21 cellular contexts compared by ENCODE assay signal in the genomic region with DNA sequence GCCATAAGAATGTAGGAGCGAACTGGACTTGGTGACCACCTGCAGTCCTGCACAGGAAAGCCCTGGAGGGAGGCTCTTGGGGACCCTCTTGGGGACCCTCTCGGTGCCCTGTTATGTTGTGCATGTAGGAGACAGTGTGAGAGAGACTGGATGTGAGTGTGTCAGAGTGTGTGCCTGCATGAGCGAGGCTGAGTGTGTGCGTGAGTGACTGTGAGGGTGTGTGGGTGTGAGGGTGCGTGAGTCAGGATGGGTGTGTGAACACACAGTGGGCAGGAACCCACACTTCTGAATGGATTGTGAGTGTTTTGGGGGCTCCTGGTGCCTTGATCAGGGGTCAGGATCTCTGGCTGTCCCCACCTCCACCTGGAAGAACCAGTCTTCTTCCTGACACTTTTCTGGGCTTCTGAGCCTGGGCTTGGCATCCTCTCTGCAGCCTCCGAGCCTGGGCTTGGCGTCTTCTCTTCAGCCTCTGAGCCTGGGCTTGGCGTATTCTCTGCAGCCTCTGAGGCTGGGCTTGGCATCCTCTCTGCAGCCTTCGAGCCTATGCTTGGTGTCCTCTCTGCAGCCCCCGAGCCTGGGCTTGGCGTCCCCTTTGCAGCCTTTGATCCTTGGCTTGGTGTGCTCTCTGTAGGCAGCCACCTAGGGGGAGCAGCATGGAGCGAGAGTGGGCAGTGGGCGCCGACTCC. TPM values are rescaled to one million over a fixed set of nuclear protein-coding genes. Genes with fewer than 3 reads are reported as not detected.
DNase-seq lines count a peak whose midpoint lies in the region; ATAC-seq and TF ChIP-seq lines count a peak whose summit lies in the region.
"Had no signal": no experiment of that assay in that cellular context is flagged by ENCODE, and none has a peak within 500 bp of the region (broad histone marks: within the 10 kb centered on the region; RNA-seq: fewer than 3 reads in every experiment).

No MANE protein-coding gene starts in this region.

- intact Hi-C loops in activated CD4-positive, alpha-beta T cell treated with anti-CD3 and anti-CD28 coated beads for 36 hours (cut with DNase I, micrococcal nuclease) = no loop called here
- intact Hi-C loops in head of caudate nucleus (cut with DNase I) = no loop called here

- H3K36me3 Mint-ChIP-seq in activated CD4-positive, alpha-beta T cell treated with anti-CD3 and anti-CD28 coated beads for 36 hours (ENCODE audit: low read depth) = no peaks in the 10 kb centered on the region
- H3K36me3 Mint-ChIP-seq in activated CD4-positive, alpha-beta T cell treated with anti-CD3 and anti-CD28 coated beads, Interleukin-2, amount 10 ng/mL, durations not matched to agents 7 days and 5 days (ENCODE audit: low read depth) = no peaks in the 10 kb centered on the region
- H3K36me3 Mint-ChIP-seq in stimulated activated effector memory CD8-positive, alpha-beta T cell treated with anti-CD3 and anti-CD28 coated beads, Interleukin-12 subunit alpha, Interleukin-12 subunit beta, amount 100 ng/mL, for 72 hours = no peaks in the 10 kb centered on the region
- H3K36me3 Mint-ChIP-seq in type B pancreatic cell = no peaks in the 10 kb centered on the region

- H3K9me3 Mint-ChIP-seq in activated CD4-positive, alpha-beta T cell treated with anti-CD3 and anti-CD28 coated beads for 36 hours (ENCODE audit: low read depth) = no peaks in the 10 kb centered on the region
- no peaks in the 10 kb centered on the region for H3K9me3 Mint-ChIP-seq in activated CD4-positive, alpha-beta T cell treated with anti-CD3 and anti-CD28 coated beads, Interleukin-2, amount 10 ng/mL, durations not matched to agents 7 days and 5 days
- H3K9me3 Mint-ChIP-seq in stimulated activated effector memory CD8-positive, alpha-beta T cell treated with anti-CD3 and anti-CD28 coated beads, Interleukin-12 subunit alpha, Interleukin-12 subunit beta, amount 100 ng/mL, for 72 hours = no peaks in the 10 kb centered on the region
- no peaks in the 10 kb centered on the region for H3K9me3 Mint-ChIP-seq in type B pancreatic cell
- H3K9me3 Mint-ChIP-seq: activated B cell treated with CpG ODN at 0.5 μM for 24 hours; T-helper 1 cell treated with Interleukin-12 subunit alpha and Interleukin-12 subunit beta and Interleukin-4 antibody, amounts not matched to agents 30 μg/mL and 1 μg/mL, for 36 hours had no signal

- H3K4me1 Mint-ChIP-seq in activated CD4-positive, alpha-beta T cell treated with anti-CD3 and anti-CD28 coated beads for 36 hours = peaks cover 12% of the 10 kb centered on the region
- H3K4me1 Mint-ChIP-seq in activated CD4-positive, alpha-beta T cell treated with anti-CD3 and anti-CD28 coated beads, Interleukin-2, amount 10 ng/mL, durations not matched to agents 7 days and 5 days = peaks cover 15% of the 10 kb centered on the region
- H3K4me1 Mint-ChIP-seq in stimulated activated effector memory CD8-positive, alpha-beta T cell treated with anti-CD3 and anti-CD28 coated beads, Interleukin-12 subunit alpha, Interleukin-12 subunit beta, amount 100 ng/mL, for 72 hours = peaks cover 16% of the 10 kb centered on the region
- peaks cover 13% of the 10 kb centered on the region for H3K4me1 Mint-ChIP-seq in type B pancreatic cell (ENCODE audit: unreplicated experiment)

- CTCF ChIA-PET in activated CD4-positive, alpha-beta T cell treated with anti-CD3 and anti-CD28 coated beads for 36 hours (lab: Charles Lee) = interaction anchor here (0.6 kb wide), 1 partner anchor 872 kb away, joined by 3 read pairs; no protein-coding TSS in a partner anchor
- CTCF ChIA-PET in activated CD4-positive, alpha-beta T cell treated with anti-CD3 and anti-CD28 coated beads, Interleukin-2, amount 10 ng/mL, durations not matched to agents 7 days and 5 days (lab: Charles Lee) = interaction anchor here (0.7 kb wide), 1 partner anchor 11 kb away, joined by 3 read pairs; no protein-coding TSS in a partner anchor

- no peak for TF ChIP-seq CTCF in type B pancreatic cell (conservative IDR thresholded peaks at IDR 0.05)

- DNase-seq in activated CD4-positive, alpha-beta T cell treated with anti-CD3 and anti-CD28 coated beads for 36 hours = peak; percentile 18
- DNase-seq in activated CD4-positive, alpha-beta T cell treated with anti-CD3 and anti-CD28 coated beads, Interleukin-2, amount 10 ng/mL, durations not matched to agents 7 days and 5 days = no peak
- peak; percentile 33 for DNase-seq in NCI-H526 treated with DMSO at 0.1 percent for 48 hours (lab: John Stamatoyannopoulos, UW)
- DNase-seq in head of caudate nucleus = peak in 40 of 42 donors; percentile 34 to 86 (median 63)
- DNase-seq in stimulated activated effector memory CD8-positive, alpha-beta T cell treated with anti-CD3 and anti-CD28 coated beads, Interleukin-12 subunit alpha, Interleukin-12 subunit beta, amount 100 ng/mL, for 72 hours (ENCODE audit: low spot score in 2 of 2) = no peak
- no peak for DNase-seq in type B pancreatic cell (ENCODE audit: extremely low spot score, unreplicated experiment)
- no peak for DNase-seq in OCI-M2 (lab: John Stamatoyannopoulos, UW; ENCODE audit: unreplicated experiment)
- DNase-seq: 8988T; activated B cell treated with CpG ODN at 0.5 μM for 24 hours; activated CD8-positive, alpha-beta memory T cell treated with anti-CD3 and anti-CD28 coated beads, Interleukin-2, amount 50 U/mL, for 4 hours; activated naive CD4-positive, alpha-beta T cell treated with Interleukin-2 at 50 U/mL for 16 hours; dermis blood vessel endothelial cell; DMS153; H7; Karpas-422; NCI-H1417; SHP77; spleen; transverse colon had no signal

- H3K4me3 Mint-ChIP-seq in activated CD4-positive, alpha-beta T cell treated with anti-CD3 and anti-CD28 coated beads for 36 hours = no peak overlapping the region
- H3K4me3 Mint-ChIP-seq in activated CD4-positive, alpha-beta T cell treated with anti-CD3 and anti-CD28 coated beads, Interleukin-2, amount 10 ng/mL, durations not matched to agents 7 days and 5 days = no peak overlapping the region
- no peak overlapping the region for H3K4me3 Mint-ChIP-seq in stimulated activated effector memory CD8-positive, alpha-beta T cell treated with anti-CD3 and anti-CD28 coated beads, Interleukin-12 subunit alpha, Interleukin-12 subunit beta, amount 100 ng/mL, for 72 hours
- no peak overlapping the region for H3K4me3 Mint-ChIP-seq in type B pancreatic cell
- H3K4me3 Mint-ChIP-seq: activated B cell treated with CpG ODN at 0.5 μM for 24 hours; T-helper 1 cell treated with Interleukin-12 subunit alpha and Interleukin-12 subunit beta and Interleukin-4 antibody, amounts not matched to agents 30 μg/mL and 1 μg/mL, for 36 hours had no signal

- no peak overlapping the region for H3K27ac Mint-ChIP-seq in activated CD4-positive, alpha-beta T cell treated with anti-CD3 and anti-CD28 coated beads for 36 hours
- H3K27ac Mint-ChIP-seq in activated CD4-positive, alpha-beta T cell treated with anti-CD3 and anti-CD28 coated beads, Interleukin-2, amount 10 ng/mL, durations not matched to agents 7 days and 5 days = no peak overlapping the region
- H3K27ac Mint-ChIP-seq in stimulated activated effector memory CD8-positive, alpha-beta T cell treated with anti-CD3 and anti-CD28 coated beads, Interleukin-12 subunit alpha, Interleukin-12 subunit beta, amount 100 ng/mL, for 72 hours = no peak overlapping the region
- no peak overlapping the region for H3K27ac Mint-ChIP-seq in type B pancreatic cell
- H3K27ac Mint-ChIP-seq: T-helper 1 cell treated with Interleukin-12 subunit alpha and Interleukin-12 subunit beta and Interleukin-4 antibody, amounts not matched to agents 30 μg/mL and 1 μg/mL, for 36 hours had no signal

- H3K27me3 Mint-ChIP-seq in activated CD4-positive, alpha-beta T cell treated with anti-CD3 and anti-CD28 coated beads for 36 hours = peaks cover 14% of the 10 kb centered on the region
- peaks cover 16% of the 10 kb centered on the region for H3K27me3 Mint-ChIP-seq in activated CD4-positive, alpha-beta T cell treated with anti-CD3 and anti-CD28 coated beads, Interleukin-2, amount 10 ng/mL, durations not matched to agents 7 days and 5 days
- peaks cover 14% of the 10 kb centered on the region for H3K27me3 Mint-ChIP-seq in type B pancreatic cell
- H3K27me3 Mint-ChIP-seq: activated B cell treated with CpG ODN at 0.5 μM for 24 hours had no signal

- POLR2A ChIA-PET in activated CD4-positive, alpha-beta T cell treated with anti-CD3 and anti-CD28 coated beads for 36 hours (lab: Charles Lee) = no interaction called here
- POLR2A ChIA-PET in activated CD4-positive, alpha-beta T cell treated with anti-CD3 and anti-CD28 coated beads, Interleukin-2, amount 10 ng/mL, durations not matched to agents 7 days and 5 days (lab: Charles Lee) = no interaction called here

- peak; percentile 52 for ATAC-seq in activated CD4-positive, alpha-beta T cell treated with anti-CD3 and anti-CD28 coated beads for 36 hours
- ATAC-seq in stimulated activated effector memory CD8-positive, alpha-beta T cell treated with anti-CD3 and anti-CD28 coated beads, Interleukin-12 subunit alpha, Interleukin-12 subunit beta, amount 100 ng/mL, for 72 hours = peak; percentile 55
- no peak for ATAC-seq in HG03520 (IDR thresholded peaks at IDR 0.05; ENCODE audit: unreplicated experiment)

RNA-seq across cellular contexts. Expression of gene ANKRD33B, which starts 25.6 kb away (rescaled TPM):
- 1 to 10 TPM; 4.6 to 4.9 TPM for total RNA-seq in activated CD4-positive, alpha-beta T cell treated with anti-CD3 and anti-CD28 coated beads for 36 hours
- 1 to 10 TPM; 3.2 to 3.7 TPM for total RNA-seq in activated CD4-positive, alpha-beta T cell treated with anti-CD3 and anti-CD28 coated beads, Interleukin-2, amount 10 ng/mL, durations not matched to agents 7 days and 5 days
- 3.4 and 5.4 TPM in 2 replicates for total RNA-seq in type B pancreatic cell (ENCODE audit: low replicate concordance)

Comparison
In these comparisons a context has a peak if more than half of its experiments do, and no peak if none do; other contexts are left out.
1. DNase-seq: peak in activated CD4-positive, alpha-beta T cell treated with anti-CD3 and anti-CD28 coated beads for 36 hours (single experiment), NCI-H526 treated with DMSO at 0.1 percent for 48 hours (single experiment) and head of caudate nucleus (40 of 42); none in activated CD4-positive, alpha-beta T cell treated with anti-CD3 and anti-CD28 coated beads, Interleukin-2, amount 10 ng/mL, durations not matched to agents 7 days and 5 days (single experiment), stimulated activated effector memory CD8-positive, alpha-beta T cell treated with anti-CD3 and anti-CD28 coated beads, Interleukin-12 subunit alpha, Interleukin-12 subunit beta, amount 100 ng/mL, for 72 hours (0 of 2), type B pancreatic cell (single experiment) and OCI-M2 (single experiment).